22 cellular contexts compared by ENCODE assay signal in genomic region chr18:33937270-33937816, GRCh38.
DNase-seq lines count a peak whose midpoint lies in the region; ATAC-seq, FAIRE-seq and TF ChIP-seq lines count a peak whose summit lies in the region.
"Had no signal": no experiment of that assay in that cellular context is flagged by ENCODE, and none has a peak within 500 bp of the region (broad histone marks: within the 10 kb centered on the region; RNA-seq: fewer than 3 reads in every experiment).

No MANE protein-coding gene starts in this region.

- H3K9me3 ChIP-seq in GM12878 (replicated peaks; ENCODE audit: control insufficient read depth, insufficient read depth, low read length), result no peaks in the 10 kb centered on the region
- H3K9me3 ChIP-seq: A549, Caco-2 had no signal

- no peaks in the 10 kb centered on the region for H4K20me1 ChIP-seq in GM12878 (ENCODE audit: control insufficient read depth, insufficient read depth)
- H4K20me1 ChIP-seq: BLaER1 had no signal

- no peak for TF ChIP-seq POLR2A in GM12878 (IDR thresholded peaks at IDR 0.05; ENCODE audit: low read depth, low read length)

- DNase-seq in GM06990 (ENCODE audit: extremely low read depth, insufficient read length) (peak; percentile 9), NCI-H69 (lab: John Stamatoyannopoulos, UW) (peak; percentile 97), GM12878 (ENCODE audit: low read depth, low spot score) (peak; percentile 3), SIG-M5 treated with dmso at 0.1 percent for 504 hours (lab: John Stamatoyannopoulos, UW; ENCODE audit: unreplicated experiment) (no peak)
- DNase-seq: 8988T; Caco-2; CD4-positive, CD25-positive, alpha-beta regulatory T cell; CD8-positive, alpha-beta T cell; DMS153; DND-41; H9 had no signal

- H3K4me3 ChIP-seq in GM06990 (replicated peaks; ENCODE audit: low read depth, low read length) (no peak overlapping the region), GM12878 (no peak overlapping the region)
- H3K4me3 ChIP-seq: A549, BLaER1, GM23338 had no signal

- no peak overlapping the region for H3K27ac ChIP-seq in GM12878 (ENCODE audit: control insufficient read depth, insufficient read depth)
- H3K27ac ChIP-seq: A549, BLaER1, C4-2B had no signal

- no peak for TF ChIP-seq RAD21 in GM12878 (IDR thresholded peaks at IDR 0.05; ENCODE audit: insufficient read depth, low read depth, low read length)

- ATAC-seq in HG02610 (IDR thresholded peaks at IDR 0.05; ENCODE audit: unreplicated experiment) (peak; percentile 51), GM12878 (peak; percentile 84), HG02973 (IDR thresholded peaks at IDR 0.05; ENCODE audit: unreplicated experiment) (no peak), HG02852 (IDR thresholded peaks at IDR 0.05; ENCODE audit: unreplicated experiment) (no peak), HG02840 (IDR thresholded peaks at IDR 0.05; ENCODE audit: low FRiP score, unreplicated experiment) (no peak)
- ATAC-seq: A549; CD8-positive, alpha-beta T cell; GM23338; HCT116 had no signal

- H3K79me2 ChIP-seq in GM12878 (ENCODE audit: control insufficient read depth, insufficient read depth, low read length), result no peaks in the 10 kb centered on the region

- no peaks in the 10 kb centered on the region for H3K4me1 ChIP-seq in GM12878 (ENCODE audit: control insufficient read depth, insufficient read depth, low read length)
- H3K4me1 ChIP-seq: A549, BLaER1, Caco-2 had no signal

- no peak; a peak in 1 of 4 replicates for TF ChIP-seq EP300 in GM12878 (IDR thresholded peaks at IDR 0.05; ENCODE audit: borderline replicate concordance in 1 of 2, control insufficient read depth in 1 of 2, low read depth in 2 of 2, low read length in 2 of 2)

- no peak overlapping the region for H2AFZ ChIP-seq in GM12878 (ENCODE audit: control insufficient read depth, low read depth, low read length)
- H2AFZ ChIP-seq: GM23338 had no signal

- RAD21 ChIA-PET in GM12878 (lab: Charles Lee; ENCODE audit: unreplicated experiment), result interaction anchor here (1.0 to 1.3 kb wide), 4 partner anchors 63 to 185 kb away, joined by 3 to 4 read pairs (median 4); no protein-coding TSS in a partner anchor

- H3K4me2 ChIP-seq in GM12878 (ENCODE audit: control insufficient read depth, insufficient read depth), result no peak overlapping the region
- H3K4me2 ChIP-seq: A549, BLaER1, GM23338 had no signal

- no peaks in the 10 kb centered on the region for H3K27me3 ChIP-seq in GM06990 (replicated peaks; ENCODE audit: control insufficient read depth, insufficient read depth, low read length)
- H3K27me3 ChIP-seq in GM12878 (replicated peaks in 1 of 2; ENCODE audit: control insufficient read depth in 2 of 2, insufficient read depth in 2 of 2, low read length in 1 of 2), result no peaks in the 10 kb centered on the region
- H3K27me3 ChIP-seq: BLaER1 had no signal

- in situ Hi-C loops in GM12878 (cut with MboI), result no loop called here

- intact Hi-C loops in GM12878 (cut with micrococcal nuclease; ENCODE audit: unreplicated experiment), result no loop called here

- H3K9ac ChIP-seq in GM12878 (ENCODE audit: control insufficient read depth, insufficient read depth, low read length), result no peak overlapping the region
- H3K9ac ChIP-seq: BLaER1 had no signal

- TF ChIP-seq CTCF in GM06990 (IDR thresholded peaks at IDR 0.05; ENCODE audit: insufficient read depth, low read length, poor library complexity, severe bottlenecking) (no peak), GM12878 (IDR thresholded peaks at IDR 0.05 in 2 of 3, conservative IDR thresholded peaks at IDR 0.05 in 1 of 3; ENCODE audit: control insufficient read depth in 2 of 3, extremely low read depth in 1 of 3, insufficient read depth in 1 of 3, low read depth in 3 of 3, low read length in 3 of 3) (no peak)

- no peak for FAIRE-seq in GM12878 (lab: Jason Lieb, UNC)
- FAIRE-seq: A549, G401.6, GM12892 had no signal

- BruUV-seq in GM12878 (replicated peaks; lab: Mats Ljungman, UMichigan), result no TSS peak

- H3K36me3 ChIP-seq in GM06990 (ENCODE audit: control insufficient read depth, insufficient read depth, low read length) (no peaks in the 10 kb centered on the region), GM12878 (ENCODE audit: control insufficient read depth in 2 of 2, insufficient read depth in 2 of 2, low read length in 1 of 2) (no peaks in the 10 kb centered on the region)
- H3K36me3 ChIP-seq: BLaER1 had no signal

- CTCF ChIA-PET in GM12878 (lab: Yijun Ruan, JAX), result interaction anchor here (1.0 to 1.3 kb wide), 4 partner anchors 9 to 100 kb away, joined by 3 to 4 read pairs (median 3); no protein-coding TSS in a partner anchor

- POLR2A ChIA-PET in GM12878 (lab: Charles Lee), result no interaction called here

- SMC1A ChIA-PET in GM12878 (lab: Charles Lee; ENCODE audit: uncharacterized antibody, unreplicated experiment), result interaction anchor here (0.7 to 3.6 kb wide), 8 partner anchors 8 to 385 kb away, joined by 3 to 14 read pairs (median 4); no protein-coding TSS in a partner anchor

TF ChIP-seq in GM12878, 131 proteins besides CTCF, POLR2A, EP300 and RAD21 (continues in another document):
- peak; percentile 41; the same call in 1 of the 2 replicates for TF ChIP-seq BCL11A (IDR thresholded peaks at IDR 0.05; ENCODE audit: low read depth, low read length)
- TF ChIP-seq SUZ12 (IDR thresholded peaks at IDR 0.05; ENCODE audit: unreplicated experiment), result no peak
- no peak for TF ChIP-seq ZNF622 (IDR thresholded peaks at IDR 0.05)
- TF ChIP-seq RELB (IDR thresholded peaks at IDR 0.05; ENCODE audit: low read depth), result peak; percentile 59; the same call in 1 of the 2 replicates
- TF ChIP-seq MEF2A (IDR thresholded peaks at IDR 0.05; ENCODE audit: insufficient read depth, low read depth, low read length), result no peak
- no peak for TF ChIP-seq KLF5 (IDR thresholded peaks at IDR 0.05; ENCODE audit: partially characterized antibody)
- TF ChIP-seq MTA2 (IDR thresholded peaks at IDR 0.05; ENCODE audit: low read depth), result peak; percentile 91
- no peak for TF ChIP-seq SRF (IDR thresholded peaks at IDR 0.05; ENCODE audit: low read depth in 2 of 2, low read length in 2 of 2)
- peak; percentile 44; the same call in 1 of the 2 replicates for TF ChIP-seq RUNX3 (IDR thresholded peaks at IDR 0.05; ENCODE audit: low read length)
- TF ChIP-seq SKIL (IDR thresholded peaks at IDR 0.05; ENCODE audit: low read depth, poor library complexity, severe bottlenecking), result no peak
- no peak for TF ChIP-seq FOS (IDR thresholded peaks at IDR 0.05; ENCODE audit: borderline replicate concordance, extremely low read depth, insufficient read length)
- 0 out of 2 replicates have a peak, but pooled peaks have one; percentile 40 for TF ChIP-seq TCF7 (IDR thresholded peaks at IDR 0.05; ENCODE audit: borderline replicate concordance)
- TF ChIP-seq DPF2 (IDR thresholded peaks at IDR 0.05), result peak; percentile 42; the same call in 1 of the 2 replicates
- TF ChIP-seq BHLHE40 (IDR thresholded peaks at IDR 0.05; ENCODE audit: borderline replicate concordance in 1 of 2, low read depth in 2 of 2, low read length in 1 of 2), result peak in 1 of 2 experiments; percentile 19; a peak in 1 of 4 replicates
- TF ChIP-seq HDAC2 (IDR thresholded peaks at IDR 0.05), result no peak
- TF ChIP-seq SUPT20H (IDR thresholded peaks at IDR 0.05; ENCODE audit: borderline replicate concordance, control insufficient read depth, low read depth, low read length), result no peak
- no peak for TF ChIP-seq TARDBP (IDR thresholded peaks at IDR 0.05; ENCODE audit: borderline replicate concordance)
- no peak for TF ChIP-seq RBBP5 (conservative IDR thresholded peaks at IDR 0.05)
- TF ChIP-seq HCFC1 (IDR thresholded peaks at IDR 0.05; ENCODE audit: low read length), result no peak
- no peak for TF ChIP-seq SMARCA5 (IDR thresholded peaks at IDR 0.05)
- TF ChIP-seq, protein P1, sequence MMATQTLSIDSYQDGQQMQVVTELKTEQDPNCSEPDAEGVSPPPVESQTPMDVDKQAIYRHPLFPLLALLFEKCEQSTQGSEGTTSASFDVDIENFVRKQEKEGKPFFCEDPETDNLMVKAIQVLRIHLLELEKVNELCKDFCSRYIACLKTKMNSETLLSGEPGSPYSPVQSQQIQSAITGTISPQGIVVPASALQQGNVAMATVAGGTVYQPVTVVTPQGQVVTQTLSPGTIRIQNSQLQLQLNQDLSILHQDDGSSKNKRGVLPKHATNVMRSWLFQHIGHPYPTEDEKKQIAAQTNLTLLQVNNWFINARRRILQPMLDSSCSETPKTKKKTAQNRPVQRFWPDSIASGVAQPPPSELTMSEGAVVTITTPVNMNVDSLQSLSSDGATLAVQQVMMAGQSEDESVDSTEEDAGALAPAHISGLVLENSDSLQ (IDR thresholded peaks at IDR 0.05), result no peak
- TF ChIP-seq ZNF207 (IDR thresholded peaks at IDR 0.05; ENCODE audit: borderline replicate concordance), result no peak
- TF ChIP-seq IKZF1 (conservative IDR thresholded peaks at IDR 0.05), result no peak

Comparison
In these comparisons a context has a peak if more than half of its experiments do, and no peak if none do; other contexts are left out.
1. ATAC-seq: peak in HG02610 (single experiment) and GM12878 (single experiment); none in HG02973 (single experiment), HG02852 (single experiment) and HG02840 (single experiment).